In the genomic region with DNA sequence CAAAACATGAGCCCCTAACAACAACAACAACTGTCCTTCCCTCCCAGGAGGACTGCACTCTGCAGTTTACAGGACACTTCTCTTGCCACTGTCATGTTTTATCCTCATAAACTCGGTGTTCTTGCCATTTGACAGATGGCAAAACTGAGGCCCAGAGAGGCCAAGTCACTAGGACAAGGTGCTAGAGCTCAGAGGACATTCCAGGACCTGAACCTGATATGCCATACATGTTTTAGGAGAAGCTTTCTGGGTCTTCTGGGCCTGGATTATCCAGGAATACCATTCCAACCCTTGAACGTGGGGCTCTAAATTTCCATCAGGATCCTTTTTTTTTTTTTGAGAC, we compare ENCODE assay signal across 11 cellular contexts. TPM values are rescaled to one million over a fixed set of nuclear protein-coding genes. Genes with fewer than 3 reads are reported as not detected.
DNase-seq lines count a peak whose midpoint lies in the region; ATAC-seq, FAIRE-seq and TF ChIP-seq lines count a peak whose summit lies in the region.
"Had no signal": no experiment of that assay in that cellular context is flagged by ENCODE, and none has a peak within 500 bp of the region (broad histone marks: within the 10 kb centered on the region; RNA-seq: fewer than 3 reads in every experiment).

No MANE protein-coding gene starts in this region.

- dilution Hi-C loops in keratinocyte (cut with MboI; ENCODE audit: extremely low pct_ligation_motif_present, low sequenced_read_pairs): loop anchor here (25.0 kb wide), 1 partner anchor 255 kb away; no protein-coding TSS in a partner anchor

- intact Hi-C loops in gastrocnemius medialis (cut with DNase I; ENCODE audit: low total_unique reads) (loop anchor here (5.0 kb wide), 1 partner anchor 35 kb away; no protein-coding TSS in a partner anchor), left colon (cut with DNase I, micrococcal nuclease) (no loop called here)

- H3K9me3 ChIP-seq in ES-I3 (ENCODE audit: control insufficient read depth, insufficient read depth, low read length): no peaks in the 10 kb centered on the region
- H3K9me3 ChIP-seq in keratinocyte (ENCODE audit: control insufficient read depth, low read depth, low read length): no peaks in the 10 kb centered on the region
- H3K9me3 ChIP-seq in gastrocnemius medialis: no peaks in the 10 kb centered on the region

- H3K79me2 ChIP-seq in keratinocyte (ENCODE audit: control insufficient read depth, insufficient read depth, low read length): no peaks in the 10 kb centered on the region

- H3K9me1 ChIP-seq in keratinocyte (ENCODE audit: control insufficient read depth, extremely low read depth, insufficient read depth, low read length): no peaks in the 10 kb centered on the region

- TF ChIP-seq POLR2A in gastrocnemius medialis (IDR thresholded peaks at IDR 0.05): no peak

- ATAC-seq in gastrocnemius medialis (no peak), left colon (no peak)
- ATAC-seq: SK-N-SH treated with all-trans-retinoic acid at 6 μM for 48 hours had no signal

- H3K27me3 ChIP-seq in brain microvascular endothelial cell (replicated peaks) (no peaks in the 10 kb centered on the region), keratinocyte (ENCODE audit: control insufficient read depth, extremely low read depth, insufficient read depth, low read length) (no peaks in the 10 kb centered on the region), gastrocnemius medialis (peaks cover 0 to 2% (median 0%) of the 10 kb centered on the region in 3 donors)

- H3K27ac ChIP-seq in brain microvascular endothelial cell (no peak overlapping the region), keratinocyte (ENCODE audit: control insufficient read depth, insufficient read depth, low read length) (peak overlapping the region; percentile 82), gastrocnemius medialis (peak overlapping the region in 3 of 4 donors; percentile 36 to 51 (median 45))

- peak overlapping the region; percentile 43; the same call in 1 of the 2 replicates for H3K9ac ChIP-seq in ES-I3 (ENCODE audit: low read depth, low read length)
- H3K9ac ChIP-seq in keratinocyte (ENCODE audit: control insufficient read depth, extremely low read depth, insufficient read depth, low read length): peak overlapping the region; percentile 81

- no peaks in the 10 kb centered on the region for H4K20me1 ChIP-seq in keratinocyte (ENCODE audit: control insufficient read depth, extremely low read depth, insufficient read depth, low read length)

- peak; percentile 32 for FAIRE-seq in keratinocyte (lab: Jason Lieb, UNC)

- H2AFZ ChIP-seq in keratinocyte (ENCODE audit: control insufficient read depth, low read length): peak overlapping the region; percentile 85

- H3K36me3 ChIP-seq in ES-I3 (ENCODE audit: insufficient read depth, low read length) (no peaks in the 10 kb centered on the region), brain microvascular endothelial cell (replicated peaks) (no peaks in the 10 kb centered on the region), keratinocyte (ENCODE audit: control insufficient read depth in 2 of 2, extremely low read depth in 1 of 2, insufficient read depth in 2 of 2, low read length in 2 of 2) (no peaks in the 10 kb centered on the region), gastrocnemius medialis (no peaks in the 10 kb centered on the region)

- peak overlapping the region; percentile 80 for H3K4me2 ChIP-seq in keratinocyte (ENCODE audit: control insufficient read depth, extremely low read depth, insufficient read depth, low read depth, low read length)

- in situ Hi-C loops in brain microvascular endothelial cell (cut with HindIII; ENCODE audit: low pct_ligation_motif_present, low sequenced_read_pairs): no loop called here
- in situ Hi-C loops in gastrocnemius medialis (cut with MboI; ENCODE audit: low sequenced_read_pairs in 4 of 4): no loop called here

- H3K4me1 ChIP-seq in ES-I3 (ENCODE audit: insufficient read depth, low read length): peaks cover 22% of the 10 kb centered on the region
- H3K4me1 ChIP-seq in keratinocyte (ENCODE audit: control insufficient read depth, extremely low read depth, insufficient read depth, low read length): peaks cover 26% of the 10 kb centered on the region
- H3K4me1 ChIP-seq in gastrocnemius medialis: peaks cover 4 to 8% of the 10 kb centered on the region in 2 donors

- H3K4me3 ChIP-seq in brain microvascular endothelial cell (ENCODE audit: low read depth, low read length) (peak overlapping the region; percentile 46), keratinocyte (ENCODE audit: control insufficient read depth in 2 of 3, extremely low read depth in 1 of 3, insufficient read depth in 2 of 3, low read depth in 1 of 3, low read length in 3 of 3) (peak overlapping the region in 2 of 3 experiments; percentile 50 to 53), gastrocnemius medialis (peak overlapping the region; percentile 36 to 48 (median 44))

- TF ChIP-seq CTCF in brain microvascular endothelial cell (IDR thresholded peaks at IDR 0.05; ENCODE audit: low read depth, low read length, missing control alignments): no peak
- no peak for TF ChIP-seq CTCF in keratinocyte (optimal IDR thresholded peaks at IDR 0.05 in 1 of 3, IDR thresholded peaks at IDR 0.05 in 1 of 3, conservative IDR thresholded peaks at IDR 0.05 in 1 of 3; ENCODE audit: extremely low read depth in 1 of 3, insufficient read depth in 2 of 3, low read length in 3 of 3)
- no peak for TF ChIP-seq CTCF in gastrocnemius medialis (IDR thresholded peaks at IDR 0.05 in 4 of 5, conservative IDR thresholded peaks at IDR 0.05 in 1 of 5)

- DNase-seq in brain microvascular endothelial cell (no peak), keratinocyte (ENCODE audit: low read depth, low spot score) (no peak), gastrocnemius medialis (no peak), NCI-H524 treated with DMSO at 0.1 percent for 48 hours (lab: John Stamatoyannopoulos, UW) (no peak), left colon (no peak), NCI-H1105 (lab: John Stamatoyannopoulos, UW) (no peak)
- DNase-seq in activated effector memory CD4-positive, alpha-beta T cell treated with Interleukin-2 at 50 U/mL for 16 hours: no peak
- DNase-seq: activated CD8-positive, alpha-beta T cell treated with anti-CD3 and anti-CD28 coated beads, Interleukin-2, amount 10 ng/mL, durations not matched to agents 7 days and 5 days; stimulated activated CD4-positive, alpha-beta T cell treated with anti-CD3 and anti-CD28 coated beads, Interleukin-1b, Interleukin-23, amount 100 ng/mL, for 48 hours had no signal

RNA-seq across cellular contexts. Expression of a gene that starts 19.4 kb away (rescaled TPM):
- 26.5 to 50.8 TPM (median 36.6 TPM) in 3 replicates for polyA plus RNA-seq in keratinocyte
- 130 TPM for polyA plus RNA-seq in keratinocyte (2011; ENCODE audit: low read depth)
- 21.2 and 35.6 TPM in 2 replicates for polyA plus RNA-seq in keratinocyte (2011; cell fraction: cytosol; rRNA removed)
- polyA plus RNA-seq in keratinocyte (2011; cell fraction: nucleus; rRNA removed): 37.2 and 51.5 TPM in 2 replicates
- polyA plus RNA-seq in keratinocyte (2012; ENCODE audit: low replicate concordance): 37.8 and 126 TPM in 2 replicates
- polyA minus RNA-seq in keratinocyte: 43.5 to 79.5 TPM (median 49.6 TPM) in 3 replicates
- polyA minus RNA-seq in keratinocyte (2011; cell fraction: cytosol; rRNA and poly(A)+ RNA removed): 95.7 TPM
- 69.9 and 70.8 TPM in 2 replicates for polyA minus RNA-seq in keratinocyte (2011; cell fraction: nucleus; rRNA and poly(A)+ RNA removed)
- 1 to 10 TPM in 3 of 4 donors, under 1 TPM in 1; 0.53 to 3.3 (median 1.5) TPM for total RNA-seq in gastrocnemius medialis
- total RNA-seq in left colon: 1 to 10 TPM; 1.7 to 4.4 TPM
- total RNA-seq: activated CD8-positive, alpha-beta T cell treated with anti-CD3 and anti-CD28 coated beads, Interleukin-2, amount 10 ng/mL, durations not matched to agents 7 days and 5 days had no signal

RNA-seq across cellular contexts. Expression of a gene that starts 38.6 kb away (rescaled TPM):
- polyA plus RNA-seq in keratinocyte: 130 to 166 TPM (median 164 TPM) in 3 replicates
- polyA plus RNA-seq in keratinocyte (2011; ENCODE audit: low read depth): 33.9 TPM
- polyA plus RNA-seq in keratinocyte (2011; cell fraction: cytosol; rRNA removed): 107 and 141 TPM in 2 replicates
- polyA plus RNA-seq in keratinocyte (2011; cell fraction: nucleus; rRNA removed): 81.1 and 105 TPM in 2 replicates
- 81.0 and 94.3 TPM in 2 replicates for polyA plus RNA-seq in keratinocyte (2012; ENCODE audit: low replicate concordance)
- polyA minus RNA-seq in keratinocyte: 40.7 to 76.9 TPM (median 51.1 TPM) in 3 replicates
- polyA minus RNA-seq in keratinocyte (2011; cell fraction: cytosol; rRNA and poly(A)+ RNA removed): 121 TPM
- polyA minus RNA-seq in keratinocyte (2011; cell fraction: nucleus; rRNA and poly(A)+ RNA removed): 31.7 and 43.4 TPM in 2 replicates
- 1 to 10 TPM; 1.2 to 5.1 (median 2.0) TPM for total RNA-seq in gastrocnemius medialis
- total RNA-seq in left colon: 1 to 10 TPM; 1.3 to 3.0 TPM
- total RNA-seq: activated CD8-positive, alpha-beta T cell treated with anti-CD3 and anti-CD28 coated beads, Interleukin-2, amount 10 ng/mL, durations not matched to agents 7 days and 5 days had no signal
